In the genomic region with DNA sequence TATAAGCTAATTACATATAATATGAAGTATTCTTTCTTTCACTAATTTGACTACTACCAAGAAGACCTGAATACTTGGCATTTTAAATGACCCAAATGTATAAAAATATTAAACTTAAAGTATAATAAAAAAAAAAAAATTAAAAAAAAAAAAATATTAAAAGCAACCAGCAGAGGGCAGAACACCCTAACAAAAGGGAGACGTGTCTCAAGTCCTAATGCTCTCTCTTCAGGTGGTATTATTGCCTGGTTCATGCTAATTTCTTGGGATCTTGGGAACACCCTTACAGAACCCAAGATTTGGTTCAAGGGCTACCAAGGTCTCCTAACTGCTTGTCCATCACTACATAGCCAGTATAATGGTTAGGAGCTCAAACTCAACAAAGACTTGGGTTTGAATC, we compare ENCODE assay signal across 9 cellular contexts.
A peak's percentile ranks its signal among the peaks of the same experiment; 100 is the strongest.
DNase-seq lines count a peak whose midpoint lies in the region; ATAC-seq and TF ChIP-seq lines count a peak whose summit lies in the region.
"Had no signal": no experiment of that assay in that cellular context is flagged by ENCODE, and none has a peak within 500 bp of the region (broad histone marks: within the 10 kb centered on the region; RNA-seq: fewer than 3 reads in every experiment).

No MANE protein-coding gene starts in this region.

- H3K36me3 Mint-ChIP-seq in nephron (ENCODE audit: low read depth): no peaks in the 10 kb centered on the region
- H3K36me3 Mint-ChIP-seq in effector memory CD8-positive, alpha-beta T cell (ENCODE audit: insufficient read depth): no peaks in the 10 kb centered on the region

- no peak overlapping the region for H4K8ac ChIP-seq in neuronal stem cell (ENCODE audit: low read depth, low read length)

- H3K9ac ChIP-seq in neuronal stem cell (ENCODE audit: low read depth, low read length, poor library complexity): no peak overlapping the region

- no peak overlapping the region for H2BK15ac ChIP-seq in neuronal stem cell (ENCODE audit: low read length)

- H3K9me3 ChIP-seq in neuronal stem cell (replicated peaks in 1 of 2; ENCODE audit: control insufficient read depth in 2 of 2, insufficient read depth in 1 of 2, low read depth in 1 of 2, low read length in 2 of 2): no peaks in the 10 kb centered on the region

- no peak for ATAC-seq in effector memory CD8-positive, alpha-beta T cell (replicated peaks)
- ATAC-seq in HG02973 (IDR thresholded peaks at IDR 0.05; ENCODE audit: unreplicated experiment): no peak
- no peak for ATAC-seq in GM19463 (IDR thresholded peaks at IDR 0.05; ENCODE audit: unreplicated experiment)

- H3K4me1 Mint-ChIP-seq in nephron: no peaks in the 10 kb centered on the region
- no peaks in the 10 kb centered on the region for H3K4me1 Mint-ChIP-seq in effector memory CD8-positive, alpha-beta T cell (ENCODE audit: low read depth in 2 of 2)

- no peak overlapping the region for H3K18ac ChIP-seq in neuronal stem cell (ENCODE audit: low read length)

- H3K27ac ChIP-seq in brain microvascular endothelial cell: no peak overlapping the region
- H3K27ac ChIP-seq in neuronal stem cell (replicated peaks; ENCODE audit: low read length): no peak overlapping the region

- H3K4me3 Mint-ChIP-seq in nephron: no peak overlapping the region
- no peak overlapping the region for H3K4me3 Mint-ChIP-seq in effector memory CD8-positive, alpha-beta T cell
- H3K4me3 Mint-ChIP-seq: T-helper 1 cell treated with Interleukin-12 subunit alpha and Interleukin-12 subunit beta and Interleukin-4 antibody, amounts not matched to agents 30 μg/mL and 1 μg/mL, for 36 hours had no signal

- H4K91ac ChIP-seq in neuronal stem cell (ENCODE audit: low read depth, low read length, poor library complexity): no peak overlapping the region

- H3K79me1 ChIP-seq in neuronal stem cell (ENCODE audit: low read depth, low read length): no peaks in the 10 kb centered on the region

- H3K36me3 ChIP-seq in brain microvascular endothelial cell (replicated peaks) (no peaks in the 10 kb centered on the region), neuronal stem cell (replicated peaks in 1 of 2; ENCODE audit: control insufficient read depth in 2 of 2, insufficient read depth in 2 of 2, low read length in 2 of 2) (no peaks in the 10 kb centered on the region)

- H3K27me3 Mint-ChIP-seq in nephron (ENCODE audit: low read depth): no peaks in the 10 kb centered on the region
- H3K27me3 Mint-ChIP-seq in effector memory CD8-positive, alpha-beta T cell: peaks cover 9 to 26% of the 10 kb centered on the region in 2 donors

- H3K14ac ChIP-seq in neuronal stem cell (ENCODE audit: low read length): no peak overlapping the region

- TF ChIP-seq CTCF in brain microvascular endothelial cell (IDR thresholded peaks at IDR 0.05; ENCODE audit: low read depth, low read length, missing control alignments): peak; percentile 49
- TF ChIP-seq CTCF in nephron (IDR thresholded peaks at IDR 0.05; ENCODE audit: unreplicated experiment in 3 of 3): peak; percentile 57 to 70 (median 60)

- H3K4me3 ChIP-seq in brain microvascular endothelial cell (ENCODE audit: low read depth, low read length) (no peak overlapping the region), neuronal stem cell (ENCODE audit: low read length in 2 of 2) (no peak overlapping the region)

- H3K4ac ChIP-seq in neuronal stem cell (ENCODE audit: low read length): no peak overlapping the region

- H3K27me3 ChIP-seq in brain microvascular endothelial cell (replicated peaks) (no peaks in the 10 kb centered on the region), neuronal stem cell (ENCODE audit: control insufficient read depth in 3 of 3, insufficient read depth in 3 of 3, low read depth in 1 of 3, low read length in 3 of 3) (no peaks in the 10 kb centered on the region)

- in situ Hi-C loops in KBM-7 (cut with MboI; ENCODE audit: low pct_unique_long_range_greater_than_20kb, low sequenced_read_pairs) (loop anchor here (25.0 kb wide), 1 partner anchor 808 kb away; the partner anchor contains the start of gene NKX3-2), brain microvascular endothelial cell (cut with HindIII; ENCODE audit: low pct_ligation_motif_present, low sequenced_read_pairs) (no loop called here)

- DNase-seq in GM03348 (ENCODE audit: low spot score) (peak; percentile 29), KBM-7 (peak; percentile 37), brain microvascular endothelial cell (no peak), neuronal stem cell (ENCODE audit: low spot score) (no peak)
- no peak for DNase-seq in effector memory CD8-positive, alpha-beta T cell

- WGBS in neuronal stem cell (ENCODE audit: extremely low coverage in 2 of 2, insufficient read length in 2 of 2, insufficient replicate concordance in 1 of 2), 2 donors: no CpG with 5 or more reads among the region's 1 CpG

- H3K4me1 ChIP-seq in neuronal stem cell (ENCODE audit: control insufficient read depth in 2 of 2, insufficient read depth in 1 of 2, low read depth in 1 of 2, low read length in 2 of 2): no peaks in the 10 kb centered on the region

- no peak overlapping the region for H2BK5ac ChIP-seq in neuronal stem cell (ENCODE audit: low read length)

- H2BK12ac ChIP-seq in neuronal stem cell (ENCODE audit: low read length): no peak overlapping the region

- no peak overlapping the region for H2AK5ac ChIP-seq in neuronal stem cell (ENCODE audit: low read depth, low read length)

- H3K23ac ChIP-seq in neuronal stem cell (ENCODE audit: low read depth, low read length, poor library complexity): no peak overlapping the region

- H3K9me3 Mint-ChIP-seq in nephron: no peaks in the 10 kb centered on the region
- no peaks in the 10 kb centered on the region for H3K9me3 Mint-ChIP-seq in effector memory CD8-positive, alpha-beta T cell
- H3K9me3 Mint-ChIP-seq: T-helper 1 cell treated with Interleukin-12 subunit alpha and Interleukin-12 subunit beta and Interleukin-4 antibody, amounts not matched to agents 30 μg/mL and 1 μg/mL, for 36 hours had no signal

- no peak overlapping the region for H2AFZ ChIP-seq in neuronal stem cell (ENCODE audit: low read length)

- H2BK120ac ChIP-seq in neuronal stem cell (ENCODE audit: low read depth, low read length): no peak overlapping the region

- H3K4me2 ChIP-seq in neuronal stem cell (ENCODE audit: insufficient read depth, low read length, poor library complexity, severe bottlenecking): no peak overlapping the region

- H3K27ac Mint-ChIP-seq in nephron: no peak overlapping the region
- no peak overlapping the region for H3K27ac Mint-ChIP-seq in effector memory CD8-positive, alpha-beta T cell
- H3K27ac Mint-ChIP-seq: T-helper 1 cell treated with Interleukin-12 subunit alpha and Interleukin-12 subunit beta and Interleukin-4 antibody, amounts not matched to agents 30 μg/mL and 1 μg/mL, for 36 hours had no signal

Comparison
In these comparisons a context has a peak if more than half of its experiments do, and no peak if none do; other contexts are left out.
1. DNase-seq: peak in GM03348 (single experiment) and KBM-7 (single experiment); none in brain microvascular endothelial cell (single experiment), effector memory CD8-positive, alpha-beta T cell (0 of 3) and neuronal stem cell (single experiment).